9 cellular contexts compared by ENCODE assay signal in the genomic region with DNA sequence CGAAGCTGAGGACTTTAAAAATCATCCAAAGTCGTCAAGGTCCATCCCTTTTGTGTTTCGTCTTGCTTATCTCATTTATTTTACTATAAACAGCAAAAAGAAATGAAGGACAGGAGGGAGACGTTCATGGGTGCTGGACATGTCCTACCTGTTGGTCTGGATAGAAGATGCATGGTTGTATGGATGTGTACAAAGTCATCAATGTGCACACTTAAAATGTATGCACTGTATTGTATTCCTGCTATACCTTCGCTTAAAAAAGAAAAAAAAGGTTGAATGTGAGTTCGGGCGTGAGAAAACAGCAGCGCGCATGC. TPM values are rescaled to one million over a fixed set of nuclear protein-coding genes. Genes with fewer than 3 reads are reported as not detected.
A peak's percentile ranks its signal among the peaks of the same experiment; 100 is the strongest.
DNase-seq lines count a peak whose midpoint lies in the region; ATAC-seq and TF ChIP-seq lines count a peak whose summit lies in the region.
"Had no signal": no experiment of that assay in that cellular context is flagged by ENCODE, and none has a peak within 500 bp of the region (broad histone marks: within the 10 kb centered on the region; RNA-seq: fewer than 3 reads in every experiment).

No MANE protein-coding gene starts in this region.

- peak overlapping the region; percentile 82 for H3K4me2 ChIP-seq in mammary epithelial cell (ENCODE audit: insufficient read depth, low read depth, low read length)

- in situ Hi-C loops in mammary epithelial cell (cut with MboI; ENCODE audit: low sequenced_read_pairs in 2 of 2), result loop anchor here (25.0 kb wide), 1 partner anchor 347 kb away; a partner anchor contains a TSS

- no peak for DNase-seq in A673 (ENCODE audit: low spot score)
- DNase-seq in mammary epithelial cell, result no peak
- DNase-seq in mucosa of descending colon, result no peak
- DNase-seq in HUDEP-2 (lab: John Stamatoyannopoulos, UW; ENCODE audit: unreplicated experiment in 76 of 76), result no peak
- DNase-seq in amniotic stem cell (lab: John Stamatoyannopoulos, UW), result no peak
- no peak for DNase-seq in T1000 (lab: John Stamatoyannopoulos, UW)

- H3K9me3 ChIP-seq in A673 (ENCODE audit: low read depth, low read length, poor library complexity, severe bottlenecking), result no peaks in the 10 kb centered on the region
- H3K9me3 ChIP-seq in mammary epithelial cell (replicated peaks; ENCODE audit: insufficient read depth, low read length), result no peaks in the 10 kb centered on the region
- H3K9me3 ChIP-seq in mucosa of descending colon, result no peaks in the 10 kb centered on the region

- peak overlapping the region; percentile 89 for H2AFZ ChIP-seq in mammary epithelial cell (ENCODE audit: low read depth, low read length)

- peaks cover 24% of the 10 kb centered on the region for H3K79me2 ChIP-seq in mammary epithelial cell (ENCODE audit: insufficient read depth, low read length)

- CTCF ChIA-PET in A673 (lab: Charles Lee), result interaction anchor here (1.0 to 1.3 kb wide), 2 partner anchors 25 to 327 kb away, joined by 3 to 5 read pairs; a partner anchor contains a TSS
- CTCF ChIA-PET in mammary epithelial cell (lab: Charles Lee; ENCODE audit: low non-redundant PET), result no interaction called here

- H4K20me1 ChIP-seq in mammary epithelial cell (ENCODE audit: insufficient read depth, low read length), result no peaks in the 10 kb centered on the region

- no peak overlapping the region for H3K27ac ChIP-seq in A673 (ENCODE audit: low read depth, low read length, poor library complexity, severe bottlenecking)
- H3K27ac ChIP-seq in mammary epithelial cell (ENCODE audit: insufficient read depth, low read depth, low read length), result no peak overlapping the region

- BruUV-seq in A673 (replicated peaks; lab: Mats Ljungman, UMichigan) (no TSS peak), mammary epithelial cell (replicated peaks; lab: Mats Ljungman, UMichigan) (no TSS peak)

- dilution Hi-C loops in mammary epithelial cell (cut with HindIII; ENCODE audit: low sequenced_read_pairs), result no loop called here

- intact Hi-C loops in A673 (cut with micrococcal nuclease; ENCODE audit: unreplicated experiment), result loop anchor here (5.0 kb wide), 1 partner anchor 67 kb away; a partner anchor contains a TSS
- intact Hi-C loops in mammary epithelial cell (cut with micrococcal nuclease), result loop anchor here (1.0 to 2.0 kb wide), 3 partner anchors 41 to 355 kb away; a partner anchor contains a TSS
- intact Hi-C loops in mucosa of descending colon (cut with DNase I, micrococcal nuclease), result no loop called here

- H3K9ac ChIP-seq in mammary epithelial cell (ENCODE audit: insufficient read depth, low read length), result peak overlapping the region; percentile 66

- POLR2A ChIA-PET in A673 (lab: Charles Lee; ENCODE audit: low non-redundant PET), result no interaction called here

- no peaks in the 10 kb centered on the region for H3K27me3 ChIP-seq in A673 (replicated peaks; ENCODE audit: insufficient read depth, low read depth, low read length, poor library complexity)
- no peaks in the 10 kb centered on the region for H3K27me3 ChIP-seq in mammary epithelial cell (ENCODE audit: insufficient read depth, low read length)

- H3K4me1 ChIP-seq in A673 (ENCODE audit: insufficient read depth, low read length, poor library complexity, severe bottlenecking) (peaks cover 6% of the 10 kb centered on the region), mammary epithelial cell (ENCODE audit: insufficient read depth, low read length) (peaks cover 4% of the 10 kb centered on the region), mucosa of descending colon (ENCODE audit: low read depth) (peaks cover 17% of the 10 kb centered on the region)

- no peak for TF ChIP-seq CTCF in A673 (conservative IDR thresholded peaks at IDR 0.05; ENCODE audit: low read depth, low read length)
- TF ChIP-seq CTCF in mammary epithelial cell (conservative IDR thresholded peaks at IDR 0.05 in 1 of 2, IDR thresholded peaks at IDR 0.05 in 1 of 2; ENCODE audit: extremely low read depth in 1 of 2, insufficient read depth in 1 of 2, low read depth in 1 of 2, low read length in 2 of 2), result no peak
- no peak for TF ChIP-seq CTCF in mucosa of descending colon (IDR thresholded peaks at IDR 0.05)

- whole genome bisulfite sequencing in mammary epithelial cell (ENCODE audit: low coverage, missing lambda C conversion rate), result 5% methylated on average over 6 of the region's 9 CpGs

- ATAC-seq in HG03025 (IDR thresholded peaks at IDR 0.05; ENCODE audit: low FRiP score, unreplicated experiment) (peak; percentile 7), mucosa of descending colon (no peak), HG03135 (IDR thresholded peaks at IDR 0.05; ENCODE audit: unreplicated experiment) (no peak)

- H3K36me3 ChIP-seq in A673 (ENCODE audit: insufficient read depth, low read length, poor library complexity, severe bottlenecking) (no peaks in the 10 kb centered on the region), mammary epithelial cell (ENCODE audit: insufficient read depth, low read length) (no peaks in the 10 kb centered on the region), mucosa of descending colon (ENCODE audit: low read depth) (no peaks in the 10 kb centered on the region)

- peak overlapping the region; percentile 91 for H3K4me3 ChIP-seq in A673 (ENCODE audit: low read depth, low read length, poor library complexity, severe bottlenecking)
- H3K4me3 ChIP-seq in mammary epithelial cell (replicated peaks in 1 of 3; ENCODE audit: insufficient read depth in 1 of 3, low read depth in 2 of 3, low read length in 3 of 3), result peak overlapping the region; percentile 48 to 95 (median 90)
- peak overlapping the region; percentile 67 for H3K4me3 ChIP-seq in mucosa of descending colon

RNA-seq across cellular contexts. Expression of a gene that starts 0.3 kb away (rescaled TPM):
- total RNA-seq in A673 (2021), result 12.3 and 13.2 TPM in 2 replicates
- 10 to 100 TPM; 14.1 to 15.3 TPM for total RNA-seq in mammary epithelial cell
- polyA plus RNA-seq in mammary epithelial cell, result 14.7 TPM
- 0.26 TPM for polyA minus RNA-seq in mammary epithelial cell
- total RNA-seq in mucosa of descending colon, result 10 to 100 TPM; 11.8 to 12.8 (median 11.8) TPM

RNA-seq across cellular contexts. Expression of a gene that starts 6.0 kb away (rescaled TPM):
- total RNA-seq in A673 (2021) (60.8 and 61.0 TPM in 2 replicates), mammary epithelial cell (10 to 100 TPM; 34.0 to 35.9 TPM), mucosa of descending colon (10 to 100 TPM; 24.2 to 49.0 (median 31.2) TPM)
- polyA plus RNA-seq in mammary epithelial cell, result 38.6 TPM
- polyA minus RNA-seq in mammary epithelial cell, result 12.8 TPM

RNA-seq across cellular contexts. Expression of a gene that starts 22.0 kb away (rescaled TPM):
- total RNA-seq in A673 (2021) (0.45 and 0.98 TPM in 2 replicates), mammary epithelial cell (under 1 TPM in 1 of 2 donors, not detected in 1; 0.17 TPM), mucosa of descending colon (100 to 1,000 TPM in 1 of 3 donors, 10 to 100 TPM in 2; 15.7 to 189 (median 70.4) TPM)
- 0.77 TPM for polyA plus RNA-seq in mammary epithelial cell
- polyA minus RNA-seq in mammary epithelial cell, result not detected
- total RNA-seq: RPMI7951 had no signal

Comparison
In these comparisons a context has a peak if more than half of its experiments do, and no peak if none do; other contexts are left out.
1. intact Hi-C loops: an anchor here in A673 (5.0 kb wide) and mammary epithelial cell (1.0 to 2.0 kb wide); none called in mucosa of descending colon.